In genomic region chr12:88388566-88389269, GRCh38 we compare ENCODE assay signal across 1 cellular context.
TF ChIP-seq lines count a peak whose summit lies in the region.

No MANE protein-coding gene starts in this region.

TF ChIP-seq in GM12878, 131 proteins besides CTCF, POLR2A, EP300 and RAD21 (continued from another document and continues in another):
- TF ChIP-seq IRF5 (IDR thresholded peaks at IDR 0.05; ENCODE audit: borderline replicate concordance) (no peak), ZNF622 (IDR thresholded peaks at IDR 0.05) (no peak), NR2F1 (conservative IDR thresholded peaks at IDR 0.05) (no peak), FOXM1 (IDR thresholded peaks at IDR 0.05; ENCODE audit: low read depth, low read length) (peak; percentile 60; the same call in 1 of the 2 replicates), NFYA (IDR thresholded peaks at IDR 0.05; ENCODE audit: borderline replicate concordance, low read depth, low read length) (no peak), STAT3 (IDR thresholded peaks at IDR 0.05; ENCODE audit: low read depth, low read length) (no peak), PBX3 (IDR thresholded peaks at IDR 0.05; ENCODE audit: insufficient replicate concordance, low read depth, low read length) (no peak), SRF (IDR thresholded peaks at IDR 0.05; ENCODE audit: low read depth in 2 of 2, low read length in 2 of 2) (peak; percentile 6 to 86; a peak in 2 of 4 replicates), RAD51 (IDR thresholded peaks at IDR 0.05) (no peak), TAF1 (IDR thresholded peaks at IDR 0.05; ENCODE audit: borderline replicate concordance, low read depth, low read length) (no peak), BCL11A (IDR thresholded peaks at IDR 0.05; ENCODE audit: low read depth, low read length) (peak; percentile 49; the same call in 1 of the 2 replicates), IKZF2 (IDR thresholded peaks at IDR 0.05) (peak; percentile 90 to 92; a peak in 3 of 4 replicates), MEF2B (IDR thresholded peaks at IDR 0.05; ENCODE audit: partially characterized antibody, poor library complexity, severe bottlenecking) (peak; percentile 51), RUNX3 (IDR thresholded peaks at IDR 0.05; ENCODE audit: low read length) (peak; percentile 97), CEBPZ (IDR thresholded peaks at IDR 0.05; ENCODE audit: low read depth, low read length) (no peak), CBX3 (IDR thresholded peaks at IDR 0.05; ENCODE audit: borderline replicate concordance, low read depth) (no peak), MTA2 (IDR thresholded peaks at IDR 0.05; ENCODE audit: low read depth) (peak; percentile 26; the same call in 1 of the 2 replicates), HCFC1 (IDR thresholded peaks at IDR 0.05; ENCODE audit: low read length) (no peak), PAX5 (IDR thresholded peaks at IDR 0.05; ENCODE audit: borderline replicate concordance, low read depth, low read length) (0 out of 2 replicates have a peak, but pooled peaks have one; percentile 21), SMC3 (IDR thresholded peaks at IDR 0.05; ENCODE audit: borderline replicate concordance, low read length) (0 out of 2 replicates have a peak, but pooled peaks have one; percentile 9), CREB1 (IDR thresholded peaks at IDR 0.05; ENCODE audit: low read depth) (peak; percentile 64), ASH2L (IDR thresholded peaks at IDR 0.05; ENCODE audit: borderline replicate concordance, low read depth) (no peak), ATF2 (IDR thresholded peaks at IDR 0.05; ENCODE audit: low read length) (peak; percentile 52; the same call in 1 of the 2 replicates), CHD4 (IDR thresholded peaks at IDR 0.05) (no peak), BRCA1 (IDR thresholded peaks at IDR 0.05; ENCODE audit: low read depth, low read length) (no peak), ETV6 (conservative IDR thresholded peaks at IDR 0.05 in 1 of 2, IDR thresholded peaks at IDR 0.05 in 1 of 2; ENCODE audit: borderline replicate concordance in 1 of 2, low read depth in 1 of 2) (peak in 1 of 2 experiments; percentile 7; a peak in 1 of 4 replicates), ZNF274 (IDR thresholded peaks at IDR 0.05; ENCODE audit: insufficient read depth, insufficient read length) (no peak), JUNB (IDR thresholded peaks at IDR 0.05) (0 out of 2 replicates have a peak, but pooled peaks have one; percentile 30), TBL1XR1 (IDR thresholded peaks at IDR 0.05; ENCODE audit: low read depth, low read length) (0 out of 2 replicates have a peak, but pooled peaks have one; percentile 40), TARDBP (IDR thresholded peaks at IDR 0.05; ENCODE audit: borderline replicate concordance) (no peak), CHD2 (IDR thresholded peaks at IDR 0.05; ENCODE audit: borderline replicate concordance, low read depth, low read length) (no peak), NBN (IDR thresholded peaks at IDR 0.05) (peak; percentile 82; the same call in 1 of the 2 replicates), ZNF384 (IDR thresholded peaks at IDR 0.05; ENCODE audit: borderline replicate concordance, low read depth, low read length) (no peak), MLLT1 (IDR thresholded peaks at IDR 0.05) (peak; percentile 72), BHLHE40 (IDR thresholded peaks at IDR 0.05; ENCODE audit: borderline replicate concordance in 1 of 2, low read depth in 2 of 2, low read length in 1 of 2) (no peak), NKRF (conservative IDR thresholded peaks at IDR 0.05) (0 out of 2 replicates have a peak, but pooled peaks have one; percentile 10), PML (IDR thresholded peaks at IDR 0.05; ENCODE audit: low read length) (0 out of 2 replicates have a peak, but pooled peaks have one; percentile 34), KLF5 (IDR thresholded peaks at IDR 0.05; ENCODE audit: partially characterized antibody) (no peak), EED (IDR thresholded peaks at IDR 0.05; ENCODE audit: low read depth) (peak; percentile 83), NFIC (IDR thresholded peaks at IDR 0.05; ENCODE audit: low read depth, low read length) (peak; percentile 77), TCF7 (IDR thresholded peaks at IDR 0.05; ENCODE audit: borderline replicate concordance) (0 out of 2 replicates have a peak, but pooled peaks have one; percentile 4), HDGF (IDR thresholded peaks at IDR 0.05) (0 out of 2 replicates have a peak, but pooled peaks have one; percentile 53), CBFB (IDR thresholded peaks at IDR 0.05; ENCODE audit: low read depth) (0 out of 2 replicates have a peak, but pooled peaks have one; percentile 25)
- TF ChIP-seq, protein P1, sequence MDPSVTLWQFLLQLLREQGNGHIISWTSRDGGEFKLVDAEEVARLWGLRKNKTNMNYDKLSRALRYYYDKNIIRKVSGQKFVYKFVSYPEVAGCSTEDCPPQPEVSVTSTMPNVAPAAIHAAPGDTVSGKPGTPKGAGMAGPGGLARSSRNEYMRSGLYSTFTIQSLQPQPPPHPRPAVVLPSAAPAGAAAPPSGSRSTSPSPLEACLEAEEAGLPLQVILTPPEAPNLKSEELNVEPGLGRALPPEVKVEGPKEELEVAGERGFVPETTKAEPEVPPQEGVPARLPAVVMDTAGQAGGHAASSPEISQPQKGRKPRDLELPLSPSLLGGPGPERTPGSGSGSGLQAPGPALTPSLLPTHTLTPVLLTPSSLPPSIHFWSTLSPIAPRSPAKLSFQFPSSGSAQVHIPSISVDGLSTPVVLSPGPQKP (IDR thresholded peaks at IDR 0.05; ENCODE audit: low read depth, low read length) = no peak
- TF ChIP-seq, protein P2, sequence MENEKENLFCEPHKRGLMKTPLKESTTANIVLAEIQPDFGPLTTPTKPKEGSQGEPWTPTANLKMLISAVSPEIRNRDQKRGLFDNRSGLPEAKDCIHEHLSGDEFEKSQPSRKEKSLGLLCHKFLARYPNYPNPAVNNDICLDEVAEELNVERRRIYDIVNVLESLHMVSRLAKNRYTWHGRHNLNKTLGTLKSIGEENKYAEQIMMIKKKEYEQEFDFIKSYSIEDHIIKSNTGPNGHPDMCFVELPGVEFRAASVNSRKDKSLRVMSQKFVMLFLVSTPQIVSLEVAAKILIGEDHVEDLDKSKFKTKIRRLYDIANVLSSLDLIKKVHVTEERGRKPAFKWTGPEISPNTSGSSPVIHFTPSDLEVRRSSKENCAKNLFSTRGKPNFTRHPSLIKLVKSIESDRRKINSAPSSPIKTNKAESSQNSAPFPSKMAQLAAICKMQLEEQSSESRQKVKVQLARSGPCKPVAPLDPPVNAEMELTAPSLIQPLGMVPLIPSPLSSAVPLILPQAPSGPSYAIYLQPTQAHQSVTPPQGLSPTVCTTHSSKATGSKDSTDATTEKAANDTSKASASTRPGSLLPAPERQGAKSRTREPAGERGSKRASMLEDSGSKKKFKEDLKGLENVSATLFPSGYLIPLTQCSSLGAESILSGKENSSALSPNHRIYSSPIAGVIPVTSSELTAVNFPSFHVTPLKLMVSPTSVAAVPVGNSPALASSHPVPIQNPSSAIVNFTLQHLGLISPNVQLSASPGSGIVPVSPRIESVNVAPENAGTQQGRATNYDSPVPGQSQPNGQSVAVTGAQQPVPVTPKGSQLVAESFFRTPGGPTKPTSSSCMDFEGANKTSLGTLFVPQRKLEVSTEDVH (IDR thresholded peaks at IDR 0.05; ENCODE audit: low read depth, partially characterized antibody) = no peak
- TF ChIP-seq, protein P3, sequence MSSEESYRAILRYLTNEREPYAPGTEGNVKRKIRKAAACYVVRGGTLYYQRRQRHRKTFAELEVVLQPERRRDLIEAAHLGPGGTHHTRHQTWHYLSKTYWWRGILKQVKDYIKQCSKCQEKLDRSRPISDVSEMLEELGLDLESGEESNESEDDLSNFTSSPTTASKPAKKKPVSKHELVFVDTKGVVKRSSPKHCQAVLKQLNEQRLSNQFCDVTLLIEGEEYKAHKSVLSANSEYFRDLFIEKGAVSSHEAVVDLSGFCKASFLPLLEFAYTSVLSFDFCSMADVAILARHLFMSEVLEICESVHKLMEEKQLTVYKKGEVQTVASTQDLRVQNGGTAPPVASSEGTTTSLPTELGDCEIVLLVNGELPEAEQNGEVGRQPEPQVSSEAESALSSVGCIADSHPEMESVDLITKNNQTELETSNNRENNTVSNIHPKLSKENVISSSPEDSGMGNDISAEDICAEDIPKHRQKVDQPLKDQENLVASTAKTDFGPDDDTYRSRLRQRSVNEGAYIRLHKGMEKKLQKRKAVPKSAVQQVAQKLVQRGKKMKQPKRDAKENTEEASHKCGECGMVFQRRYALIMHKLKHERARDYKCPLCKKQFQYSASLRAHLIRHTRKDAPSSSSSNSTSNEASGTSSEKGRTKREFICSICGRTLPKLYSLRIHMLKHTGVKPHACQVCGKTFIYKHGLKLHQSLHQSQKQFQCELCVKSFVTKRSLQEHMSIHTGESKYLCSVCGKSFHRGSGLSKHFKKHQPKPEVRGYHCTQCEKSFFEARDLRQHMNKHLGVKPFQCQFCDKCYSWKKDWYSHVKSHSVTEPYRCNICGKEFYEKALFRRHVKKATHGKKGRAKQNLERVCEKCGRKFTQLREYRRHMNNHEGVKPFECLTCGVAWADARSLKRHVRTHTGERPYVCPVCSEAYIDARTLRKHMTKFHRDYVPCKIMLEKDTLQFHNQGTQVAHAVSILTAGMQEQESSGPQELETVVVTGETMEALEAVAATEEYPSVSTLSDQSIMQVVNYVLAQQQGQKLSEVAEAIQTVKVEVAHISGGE (CRISPR knock-in tag; IDR thresholded peaks at IDR 0.05) = no peak
